Comparison of ENCODE assay signal across 25 cellular contexts in genomic region chr1:58454807-58455206, GRCh38.
DNase-seq lines count a peak whose midpoint lies in the region; ATAC-seq and TF ChIP-seq lines count a peak whose summit lies in the region.
"Had no signal": no experiment of that assay in that cellular context is flagged by ENCODE, and none has a peak within 500 bp of the region (broad histone marks: within the 10 kb centered on the region; RNA-seq: fewer than 3 reads in every experiment).

No MANE protein-coding gene starts in this region.

- no peaks in the 10 kb centered on the region for H3K9me3 ChIP-seq in neural progenitor cell (ENCODE audit: low read depth)
- H3K9me3 ChIP-seq: BE2C, BLaER1 had no signal

- no peak overlapping the region for H3K9ac ChIP-seq in neural progenitor cell
- H3K9ac ChIP-seq: BLaER1 had no signal

- no peaks in the 10 kb centered on the region for H4K20me1 ChIP-seq in neural progenitor cell (ENCODE audit: low read depth)
- H4K20me1 ChIP-seq: BLaER1 had no signal

- H3K36me3 Mint-ChIP-seq in brain, result no peaks in the 10 kb centered on the region
- H3K36me3 Mint-ChIP-seq in nephron progenitor cell (ENCODE audit: low read depth), result no peaks in the 10 kb centered on the region
- no peaks in the 10 kb centered on the region for H3K36me3 Mint-ChIP-seq in neural progenitor cell
- H3K36me3 Mint-ChIP-seq: CD14-positive monocyte had no signal

- H3K36me3 ChIP-seq in neural progenitor cell, result no peaks in the 10 kb centered on the region
- H3K36me3 ChIP-seq: BE2C, BLaER1 had no signal

- no peak for TF ChIP-seq CTCF in brain (conservative IDR thresholded peaks at IDR 0.05)
- no peak for TF ChIP-seq CTCF in nephron progenitor cell (IDR thresholded peaks at IDR 0.05)
- no peak for TF ChIP-seq CTCF in neural progenitor cell (IDR thresholded peaks at IDR 0.05)

- no peak overlapping the region for H3K4me2 ChIP-seq in neural progenitor cell
- H3K4me2 ChIP-seq: BLaER1 had no signal

- intact Hi-C loops in left colon (cut with DNase I, micrococcal nuclease), result no loop called here

- H3K9me3 Mint-ChIP-seq in brain (peaks cover 0 to 7% (median 0%) of the 10 kb centered on the region in 5 experiments), nephron progenitor cell (no peaks in the 10 kb centered on the region), neural progenitor cell (peaks cover 2% of the 10 kb centered on the region)
- H3K9me3 Mint-ChIP-seq: CD4-positive, alpha-beta memory T cell; CD4-positive, CD25-positive, alpha-beta regulatory T cell; CD8-positive, alpha-beta memory T cell had no signal

- no peak for DNase-seq in nephron progenitor cell
- no peak for DNase-seq in neural progenitor cell (ENCODE audit: low spot score)
- no peak for DNase-seq in left colon
- DNase-seq in NCI-H446 (lab: John Stamatoyannopoulos, UW), result no peak
- DNase-seq: 8988T; ACHN; BE2C; C1 segment of cervical spinal cord; CD4-positive, alpha-beta memory T cell; CD4-positive, CD25-positive, alpha-beta regulatory T cell; CD8-positive, alpha-beta memory T cell; COR-L47; DMS 273 treated with DMSO at 0.1 percent for 48 hours; DMS153; DMS53; DMS79; DND-41; EL; GDM1 had no signal

- no peak overlapping the region for H3K4me3 ChIP-seq in neural progenitor cell
- H3K4me3 ChIP-seq: BLaER1, GM12878 had no signal

- H3K4me1 ChIP-seq in neural progenitor cell, result peaks cover 20% of the 10 kb centered on the region
- H3K4me1 ChIP-seq: BE2C, BLaER1 had no signal

- peaks cover 10% of the 10 kb centered on the region for H3K27me3 Mint-ChIP-seq in brain
- peaks cover 21% of the 10 kb centered on the region for H3K27me3 Mint-ChIP-seq in nephron progenitor cell (ENCODE audit: low read depth, poor library complexity)
- H3K27me3 Mint-ChIP-seq in neural progenitor cell (ENCODE audit: insufficient read depth, low read depth), result peaks cover 6% of the 10 kb centered on the region
- H3K27me3 Mint-ChIP-seq: CD4-positive, CD25-positive, alpha-beta regulatory T cell had no signal

- peak overlapping the region in 3 of 5 experiments; percentile 3 to 88 (median 64) for H3K27ac Mint-ChIP-seq in brain
- H3K27ac Mint-ChIP-seq in nephron progenitor cell, result peak overlapping the region; percentile 9
- H3K27ac Mint-ChIP-seq in neural progenitor cell, result peak overlapping the region; percentile 53
- H3K27ac Mint-ChIP-seq: CD4-positive, CD25-positive, alpha-beta regulatory T cell; CD8-positive, alpha-beta memory T cell had no signal

- ATAC-seq in GM19452 (IDR thresholded peaks at IDR 0.05; ENCODE audit: unreplicated experiment) (no peak), left colon (no peak), HG03108 (IDR thresholded peaks at IDR 0.05; ENCODE audit: unreplicated experiment) (no peak)
- ATAC-seq: GM12878 had no signal

- H3K4me1 Mint-ChIP-seq in brain (peaks cover 29% of the 10 kb centered on the region), nephron progenitor cell (peaks cover 19% of the 10 kb centered on the region), neural progenitor cell (peaks cover 17% of the 10 kb centered on the region)
- H3K4me1 Mint-ChIP-seq: CD14-positive monocyte; CD4-positive, alpha-beta memory T cell; CD4-positive, CD25-positive, alpha-beta regulatory T cell; CD8-positive, alpha-beta memory T cell had no signal

- H2AFZ ChIP-seq in neural progenitor cell (replicated peaks), result no peak overlapping the region

- no peak overlapping the region for H3K4me3 Mint-ChIP-seq in brain
- no peak overlapping the region for H3K4me3 Mint-ChIP-seq in nephron progenitor cell
- H3K4me3 Mint-ChIP-seq in neural progenitor cell, result no peak overlapping the region
- H3K4me3 Mint-ChIP-seq: CD14-positive monocyte; CD4-positive, alpha-beta memory T cell; CD4-positive, CD25-positive, alpha-beta regulatory T cell had no signal

- H3F3A ChIP-seq in neural progenitor cell (ENCODE audit: low read depth), result no peaks in the 10 kb centered on the region

- H3K27ac ChIP-seq in neural progenitor cell, result no peak overlapping the region
- H3K27ac ChIP-seq: BLaER1 had no signal

- H3K27me3 ChIP-seq in neural progenitor cell, result no peaks in the 10 kb centered on the region
- H3K27me3 ChIP-seq: BE2C, BLaER1 had no signal

- no peaks in the 10 kb centered on the region for H3K79me2 ChIP-seq in neural progenitor cell (ENCODE audit: low read depth)

Comparison
In these comparisons a context has a peak if more than half of its experiments do, and no peak if none do; other contexts are left out.
1. H3K27ac Mint-ChIP-seq: peak in every context shown above with its lines; median percentile 64 in brain; 53 in neural progenitor cell; 9 in nephron progenitor cell.